1 cellular context compared by ENCODE assay signal in the genomic region with DNA sequence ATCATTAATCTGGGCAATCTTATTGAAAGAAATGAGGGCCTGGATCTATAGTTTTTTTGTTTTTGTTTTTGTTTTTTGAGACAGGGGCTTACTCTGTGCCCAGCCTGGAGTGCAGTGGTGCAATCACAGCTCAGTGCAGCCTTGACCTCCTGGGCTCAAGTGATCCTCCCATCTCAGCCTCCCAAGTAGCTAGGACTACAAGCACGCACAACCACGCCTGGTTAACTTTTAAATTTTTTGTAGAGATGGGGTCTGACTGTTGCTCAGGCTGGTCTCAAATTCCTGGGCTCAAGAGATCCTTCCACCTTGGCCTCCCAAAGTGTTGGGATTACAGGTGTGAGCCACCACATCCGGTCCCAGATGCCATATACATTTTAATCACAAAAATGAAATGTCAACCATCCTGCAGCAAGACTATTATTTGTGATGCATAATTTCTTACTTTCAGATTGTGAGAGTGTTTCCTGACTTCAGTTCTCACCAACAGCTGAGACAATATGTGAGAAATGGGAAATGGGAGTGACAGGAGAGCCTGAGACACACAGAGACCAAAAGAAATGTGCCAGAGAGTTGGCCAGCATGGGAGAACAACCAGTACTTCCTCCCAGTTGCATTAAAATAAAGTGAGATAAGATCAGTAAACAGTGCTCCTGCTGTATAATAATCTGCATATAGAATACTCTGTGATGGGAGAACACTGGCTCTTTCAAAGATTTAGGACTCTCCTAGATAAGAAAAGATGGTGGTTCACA.
TF ChIP-seq lines count a peak whose summit lies in the region.

No MANE protein-coding gene starts in this region.

TF ChIP-seq in IMR-90, 13 proteins besides CTCF, POLR2A, EP300 and RAD21:
- TF ChIP-seq, protein P1, sequence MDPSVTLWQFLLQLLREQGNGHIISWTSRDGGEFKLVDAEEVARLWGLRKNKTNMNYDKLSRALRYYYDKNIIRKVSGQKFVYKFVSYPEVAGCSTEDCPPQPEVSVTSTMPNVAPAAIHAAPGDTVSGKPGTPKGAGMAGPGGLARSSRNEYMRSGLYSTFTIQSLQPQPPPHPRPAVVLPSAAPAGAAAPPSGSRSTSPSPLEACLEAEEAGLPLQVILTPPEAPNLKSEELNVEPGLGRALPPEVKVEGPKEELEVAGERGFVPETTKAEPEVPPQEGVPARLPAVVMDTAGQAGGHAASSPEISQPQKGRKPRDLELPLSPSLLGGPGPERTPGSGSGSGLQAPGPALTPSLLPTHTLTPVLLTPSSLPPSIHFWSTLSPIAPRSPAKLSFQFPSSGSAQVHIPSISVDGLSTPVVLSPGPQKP (IDR thresholded peaks at IDR 0.05; ENCODE audit: borderline replicate concordance, low read depth, low read length), result no peak
- TF ChIP-seq MXI1 (IDR thresholded peaks at IDR 0.05; ENCODE audit: borderline replicate concordance, low read depth, low read length) (no peak), SMC3 (IDR thresholded peaks at IDR 0.05; ENCODE audit: low read depth, low read length) (no peak), FOS (IDR thresholded peaks at IDR 0.05; ENCODE audit: low read depth, low read length) (no peak), RCOR1 (IDR thresholded peaks at IDR 0.05; ENCODE audit: insufficient replicate concordance, low read length) (no peak), CHD1 (IDR thresholded peaks at IDR 0.05; ENCODE audit: low read depth, low read length) (no peak), BHLHE40 (IDR thresholded peaks at IDR 0.05; ENCODE audit: low read depth, low read length) (no peak), RFX5 (IDR thresholded peaks at IDR 0.05; ENCODE audit: low read depth, low read length) (no peak), MAFK (IDR thresholded peaks at IDR 0.05; ENCODE audit: low read depth, low read length) (no peak), CEBPB (IDR thresholded peaks at IDR 0.05; ENCODE audit: low read depth, low read length) (no peak), NFE2L2 (IDR thresholded peaks at IDR 0.05; ENCODE audit: low read depth, low read length) (no peak), MAZ (IDR thresholded peaks at IDR 0.05; ENCODE audit: borderline replicate concordance, low read depth, low read length) (no peak)
- TF ChIP-seq, protein P2, sequence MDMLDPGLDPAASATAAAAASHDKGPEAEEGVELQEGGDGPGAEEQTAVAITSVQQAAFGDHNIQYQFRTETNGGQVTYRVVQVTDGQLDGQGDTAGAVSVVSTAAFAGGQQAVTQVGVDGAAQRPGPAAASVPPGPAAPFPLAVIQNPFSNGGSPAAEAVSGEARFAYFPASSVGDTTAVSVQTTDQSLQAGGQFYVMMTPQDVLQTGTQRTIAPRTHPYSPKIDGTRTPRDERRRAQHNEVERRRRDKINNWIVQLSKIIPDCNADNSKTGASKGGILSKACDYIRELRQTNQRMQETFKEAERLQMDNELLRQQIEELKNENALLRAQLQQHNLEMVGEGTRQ (IDR thresholded peaks at IDR 0.05; ENCODE audit: low read depth, low read length), result no peak
